8 cellular contexts compared by ENCODE assay signal in genomic region chr19:16587031-16588023, GRCh38. TPM values are rescaled to one million over a fixed set of nuclear protein-coding genes. Genes with fewer than 3 reads are reported as not detected.
DNase-seq lines count a peak whose midpoint lies in the region; FAIRE-seq and TF ChIP-seq lines count a peak whose summit lies in the region.

No MANE protein-coding gene starts in this region.

- FAIRE-seq in H54 (lab: Jason Lieb, UNC), result no peak

- H3K9me3 ChIP-seq in BE2C (no peaks in the 10 kb centered on the region), Karpas-422 (ENCODE audit: low read length) (no peaks in the 10 kb centered on the region), neural progenitor cell (ENCODE audit: low read depth) (no peaks in the 10 kb centered on the region)
- H3K9me3 ChIP-seq in effector memory CD4-positive, alpha-beta T cell (ENCODE audit: control insufficient read depth, low read length), result no peaks in the 10 kb centered on the region

- TF ChIP-seq CTCF in BE2C (IDR thresholded peaks at IDR 0.05; ENCODE audit: low read depth, low read length) (no peak), neural progenitor cell (IDR thresholded peaks at IDR 0.05) (no peak)

- H3K4me2 ChIP-seq in Karpas-422 (ENCODE audit: low read depth, low read length, poor library complexity, severe bottlenecking) (peak overlapping the region; percentile 77), neural progenitor cell (peak overlapping the region; percentile 45)

- H3K4me1 Mint-ChIP-seq in neural progenitor cell, result peaks cover 66% of the 10 kb centered on the region

- TF ChIP-seq POLR2A in H54 (IDR thresholded peaks at IDR 0.05; ENCODE audit: low read depth, low read length), result no peak

- H3K27me3 ChIP-seq in BE2C, result no peaks in the 10 kb centered on the region
- H3K27me3 ChIP-seq in Karpas-422 (ENCODE audit: low read length), result no peaks in the 10 kb centered on the region
- H3K27me3 ChIP-seq in effector memory CD4-positive, alpha-beta T cell (replicated peaks; ENCODE audit: control insufficient read depth, insufficient read depth, low read length, poor library complexity, severe bottlenecking), result no peaks in the 10 kb centered on the region
- no peaks in the 10 kb centered on the region for H3K27me3 ChIP-seq in neural progenitor cell

- H3K9me2 ChIP-seq in Karpas-422 (replicated peaks; ENCODE audit: insufficient read depth, low read length), result no peaks in the 10 kb centered on the region

- peaks cover 4% of the 10 kb centered on the region for H3K27me3 Mint-ChIP-seq in neural progenitor cell (ENCODE audit: insufficient read depth, low read depth)

- H3K4me3 ChIP-seq in BE2C (ENCODE audit: low read depth, low read length), result peak overlapping the region; percentile 60
- H3K4me3 ChIP-seq in Karpas-422 (ENCODE audit: low read length), result peak overlapping the region; percentile 74
- peak overlapping the region; percentile 41 for H3K4me3 ChIP-seq in effector memory CD4-positive, alpha-beta T cell (ENCODE audit: insufficient read depth, low read depth, low read length, poor library complexity, severe bottlenecking)
- H3K4me3 ChIP-seq in neural progenitor cell, result no peak overlapping the region

- no peaks in the 10 kb centered on the region for H3K36me3 ChIP-seq in BE2C
- H3K36me3 ChIP-seq in Karpas-422 (ENCODE audit: insufficient read depth, low read length), result no peaks in the 10 kb centered on the region
- H3K36me3 ChIP-seq in effector memory CD4-positive, alpha-beta T cell (ENCODE audit: control insufficient read depth, insufficient read depth, low read length), result no peaks in the 10 kb centered on the region
- no peaks in the 10 kb centered on the region for H3K36me3 ChIP-seq in neural progenitor cell

- H3K9ac ChIP-seq in Karpas-422 (ENCODE audit: low read length) (peak overlapping the region; percentile 82), neural progenitor cell (peak overlapping the region; percentile 32)

- H3K79me2 ChIP-seq in Karpas-422 (ENCODE audit: low read length), result peaks cover 79% of the 10 kb centered on the region
- peaks cover 93% of the 10 kb centered on the region for H3K79me2 ChIP-seq in neural progenitor cell (ENCODE audit: low read depth)

- H3K4me3 Mint-ChIP-seq in neural progenitor cell, result no peak overlapping the region

- DNase-seq in BE2C (no peak), Karpas-422 (peak; percentile 97), neural progenitor cell (ENCODE audit: low spot score) (no peak), H54 (ENCODE audit: insufficient read length, low spot score) (no peak), G401 (ENCODE audit: low spot score) (no peak), DMS53 treated with DMSO at 0.1 percent for 48 hours (lab: John Stamatoyannopoulos, UW; ENCODE audit: unreplicated experiment) (no peak)
- DNase-seq in activated CD4-positive, alpha-beta T cell treated with anti-CD3 and anti-CD28 coated beads, Interleukin-2, amount 50 U/mL, for 1 hour, result peak; percentile 69
- peak in 2 of 3 donors; percentile 68 to 80 for DNase-seq in effector memory CD4-positive, alpha-beta T cell

- H4K20me1 ChIP-seq in Karpas-422 (ENCODE audit: insufficient read depth, low read depth, low read length), result peaks cover 12% of the 10 kb centered on the region
- peaks cover 92% of the 10 kb centered on the region for H4K20me1 ChIP-seq in neural progenitor cell (ENCODE audit: low read depth)

- in situ Hi-C loops in G401 (cut with HindIII; ENCODE audit: low sequenced_read_pairs), result no loop called here

- peak overlapping the region; percentile 98 for H3K27ac ChIP-seq in Karpas-422 (ENCODE audit: low read length)
- peak overlapping the region; percentile 80 for H3K27ac ChIP-seq in effector memory CD4-positive, alpha-beta T cell (ENCODE audit: insufficient read depth, low read length, poor library complexity, severe bottlenecking)
- H3K27ac ChIP-seq in neural progenitor cell, result no peak overlapping the region

- no peak overlapping the region for H3K27ac Mint-ChIP-seq in neural progenitor cell

- peaks cover 16% of the 10 kb centered on the region for H3F3A ChIP-seq in neural progenitor cell (ENCODE audit: low read depth)

- H3K4me1 ChIP-seq in BE2C (peaks cover 42% of the 10 kb centered on the region), Karpas-422 (ENCODE audit: low read length) (peaks cover 99% of the 10 kb centered on the region), neural progenitor cell (peaks cover 35% of the 10 kb centered on the region)
- peaks cover 65% of the 10 kb centered on the region for H3K4me1 ChIP-seq in effector memory CD4-positive, alpha-beta T cell (ENCODE audit: control insufficient read depth, insufficient read depth, low read length, poor library complexity, severe bottlenecking)

- H3K36me3 Mint-ChIP-seq in neural progenitor cell, result no peaks in the 10 kb centered on the region

- no peaks in the 10 kb centered on the region for H3K9me3 Mint-ChIP-seq in neural progenitor cell

- no peak overlapping the region for H2AFZ ChIP-seq in Karpas-422 (ENCODE audit: low read length)
- H2AFZ ChIP-seq in neural progenitor cell (replicated peaks), result no peak overlapping the region

RNA-seq across cellular contexts. Expression of gene SLC35E1, which starts 15.1 kb away (rescaled TPM):
- polyA plus RNA-seq in BE2C (2012; ENCODE audit: insufficient read depth, insufficient read length, low read depth), result 103 TPM
- 33.5 and 39.4 TPM in 2 replicates for total RNA-seq in Karpas-422 (2014; rRNA removed; shearing (Covaris generic); ENCODE audit: low replicate concordance)
- total RNA-seq in neural progenitor cell (ENCODE audit: low replicate concordance), result 16.4 and 24.8 TPM in 2 replicates
- 25.0 and 25.7 TPM in 2 replicates for total RNA-seq in G401 (2014; rRNA removed; shearing (Covaris generic))

RNA-seq across cellular contexts. Expression of gene MED26, which starts 40.7 kb away (rescaled TPM):
- polyA plus RNA-seq in BE2C (2012; ENCODE audit: insufficient read depth, insufficient read length, low read depth), result 41.8 TPM
- 15.0 and 23.7 TPM in 2 replicates for total RNA-seq in Karpas-422 (2014; rRNA removed; shearing (Covaris generic); ENCODE audit: low replicate concordance)
- 7.4 and 8.6 TPM in 2 replicates for total RNA-seq in neural progenitor cell (ENCODE audit: low replicate concordance)
- 10.7 and 13.6 TPM in 2 replicates for total RNA-seq in G401 (2014; rRNA removed; shearing (Covaris generic))

RNA-seq across cellular contexts. Expression of gene CHERP, which starts 45.1 kb away (rescaled TPM):
- 178 TPM for polyA plus RNA-seq in BE2C (2012; ENCODE audit: insufficient read depth, insufficient read length, low read depth)
- total RNA-seq in Karpas-422 (2014; rRNA removed; shearing (Covaris generic); ENCODE audit: low replicate concordance), result 5.9 and 14.9 TPM in 2 replicates
- total RNA-seq in neural progenitor cell (ENCODE audit: low replicate concordance), result 5.5 and 13.7 TPM in 2 replicates
- 3.3 and 4.6 TPM in 2 replicates for total RNA-seq in G401 (2014; rRNA removed; shearing (Covaris generic))

Comparison
In these comparisons a context has a peak if more than half of its experiments do, and no peak if none do; other contexts are left out.
1. DNase-seq: peak in Karpas-422 (single experiment), activated CD4-positive, alpha-beta T cell treated with anti-CD3 and anti-CD28 coated beads, Interleukin-2, amount 50 U/mL, for 1 hour (single experiment) and effector memory CD4-positive, alpha-beta T cell (2 of 3); none in BE2C (single experiment), neural progenitor cell (single experiment), H54 (single experiment), G401 (single experiment) and DMS53 treated with DMSO at 0.1 percent for 48 hours (single experiment).